Comparison of ENCODE assay signal across 1 cellular context in the genomic region with DNA sequence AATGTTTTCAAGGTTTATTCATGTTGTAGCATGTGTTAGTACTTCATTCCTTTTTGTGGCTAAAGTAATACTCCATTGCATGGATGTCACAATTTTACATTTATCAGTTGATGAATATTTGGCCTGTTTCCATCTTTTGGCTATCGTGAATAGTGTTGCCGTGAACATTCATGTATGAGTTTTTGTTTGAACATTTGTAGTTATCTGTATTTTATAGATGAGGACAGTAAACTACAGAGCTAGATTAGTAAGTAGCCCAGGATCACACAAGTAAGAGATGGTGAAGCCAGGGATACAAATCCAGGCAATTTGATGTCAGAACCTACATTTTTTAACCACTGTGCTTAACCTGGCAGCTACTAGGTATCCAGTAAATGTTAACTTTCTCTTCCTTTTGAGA.
TF ChIP-seq lines count a peak whose summit lies in the region.

No MANE protein-coding gene starts in this region.

TF ChIP-seq in GM12878, 131 proteins besides CTCF, POLR2A, EP300 and RAD21:
- TF ChIP-seq, protein P1, sequence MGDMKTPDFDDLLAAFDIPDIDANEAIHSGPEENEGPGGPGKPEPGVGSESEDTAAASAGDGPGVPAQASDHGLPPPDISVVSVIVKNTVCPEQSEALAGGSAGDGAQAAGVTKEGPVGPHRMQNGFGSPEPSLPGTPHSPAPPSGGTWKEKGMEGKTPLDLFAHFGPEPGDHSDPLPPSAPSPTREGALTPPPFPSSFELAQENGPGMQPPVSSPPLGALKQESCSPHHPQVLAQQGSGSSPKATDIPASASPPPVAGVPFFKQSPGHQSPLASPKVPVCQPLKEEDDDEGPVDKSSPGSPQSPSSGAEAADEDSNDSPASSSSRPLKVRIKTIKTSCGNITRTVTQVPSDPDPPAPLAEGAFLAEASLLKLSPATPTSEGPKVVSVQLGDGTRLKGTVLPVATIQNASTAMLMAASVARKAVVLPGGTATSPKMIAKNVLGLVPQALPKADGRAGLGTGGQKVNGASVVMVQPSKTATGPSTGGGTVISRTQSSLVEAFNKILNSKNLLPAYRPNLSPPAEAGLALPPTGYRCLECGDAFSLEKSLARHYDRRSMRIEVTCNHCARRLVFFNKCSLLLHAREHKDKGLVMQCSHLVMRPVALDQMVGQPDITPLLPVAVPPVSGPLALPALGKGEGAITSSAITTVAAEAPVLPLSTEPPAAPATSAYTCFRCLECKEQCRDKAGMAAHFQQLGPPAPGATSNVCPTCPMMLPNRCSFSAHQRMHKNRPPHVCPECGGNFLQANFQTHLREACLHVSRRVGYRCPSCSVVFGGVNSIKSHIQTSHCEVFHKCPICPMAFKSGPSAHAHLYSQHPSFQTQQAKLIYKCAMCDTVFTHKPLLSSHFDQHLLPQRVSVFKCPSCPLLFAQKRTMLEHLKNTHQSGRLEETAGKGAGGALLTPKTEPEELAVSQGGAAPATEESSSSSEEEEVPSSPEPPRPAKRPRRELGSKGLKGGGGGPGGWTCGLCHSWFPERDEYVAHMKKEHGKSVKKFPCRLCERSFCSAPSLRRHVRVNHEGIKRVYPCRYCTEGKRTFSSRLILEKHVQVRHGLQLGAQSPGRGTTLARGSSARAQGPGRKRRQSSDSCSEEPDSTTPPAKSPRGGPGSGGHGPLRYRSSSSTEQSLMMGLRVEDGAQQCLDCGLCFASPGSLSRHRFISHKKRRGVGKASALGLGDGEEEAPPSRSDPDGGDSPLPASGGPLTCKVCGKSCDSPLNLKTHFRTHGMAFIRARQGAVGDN (IDR thresholded peaks at IDR 0.05), result no peak
- TF ChIP-seq SMAD1 (IDR thresholded peaks at IDR 0.05; ENCODE audit: low read depth, partially characterized antibody) (no peak), CBX3 (IDR thresholded peaks at IDR 0.05; ENCODE audit: borderline replicate concordance, low read depth) (no peak), PML (IDR thresholded peaks at IDR 0.05; ENCODE audit: low read length) (no peak), ZNF622 (IDR thresholded peaks at IDR 0.05) (no peak), ESRRA (IDR thresholded peaks at IDR 0.05; ENCODE audit: low read length) (no peak), YY1 (IDR thresholded peaks at IDR 0.05; ENCODE audit: low read depth, low read length) (no peak), BMI1 (IDR thresholded peaks at IDR 0.05; ENCODE audit: borderline replicate concordance) (no peak), MYC (IDR thresholded peaks at IDR 0.05; ENCODE audit: insufficient read depth, insufficient read length, insufficient replicate concordance, low read length, severe bottlenecking) (no peak), PAX8 (IDR thresholded peaks at IDR 0.05) (no peak), NFXL1 (IDR thresholded peaks at IDR 0.05; ENCODE audit: borderline replicate concordance) (no peak), YBX1 (IDR thresholded peaks at IDR 0.05) (no peak), MEF2A (IDR thresholded peaks at IDR 0.05; ENCODE audit: insufficient read depth, low read depth, low read length) (no peak), NRF1 (conservative IDR thresholded peaks at IDR 0.05; ENCODE audit: low read depth, low read length) (no peak), GATAD2B (conservative IDR thresholded peaks at IDR 0.05; ENCODE audit: low read depth) (no peak)
- TF ChIP-seq, protein P2, sequence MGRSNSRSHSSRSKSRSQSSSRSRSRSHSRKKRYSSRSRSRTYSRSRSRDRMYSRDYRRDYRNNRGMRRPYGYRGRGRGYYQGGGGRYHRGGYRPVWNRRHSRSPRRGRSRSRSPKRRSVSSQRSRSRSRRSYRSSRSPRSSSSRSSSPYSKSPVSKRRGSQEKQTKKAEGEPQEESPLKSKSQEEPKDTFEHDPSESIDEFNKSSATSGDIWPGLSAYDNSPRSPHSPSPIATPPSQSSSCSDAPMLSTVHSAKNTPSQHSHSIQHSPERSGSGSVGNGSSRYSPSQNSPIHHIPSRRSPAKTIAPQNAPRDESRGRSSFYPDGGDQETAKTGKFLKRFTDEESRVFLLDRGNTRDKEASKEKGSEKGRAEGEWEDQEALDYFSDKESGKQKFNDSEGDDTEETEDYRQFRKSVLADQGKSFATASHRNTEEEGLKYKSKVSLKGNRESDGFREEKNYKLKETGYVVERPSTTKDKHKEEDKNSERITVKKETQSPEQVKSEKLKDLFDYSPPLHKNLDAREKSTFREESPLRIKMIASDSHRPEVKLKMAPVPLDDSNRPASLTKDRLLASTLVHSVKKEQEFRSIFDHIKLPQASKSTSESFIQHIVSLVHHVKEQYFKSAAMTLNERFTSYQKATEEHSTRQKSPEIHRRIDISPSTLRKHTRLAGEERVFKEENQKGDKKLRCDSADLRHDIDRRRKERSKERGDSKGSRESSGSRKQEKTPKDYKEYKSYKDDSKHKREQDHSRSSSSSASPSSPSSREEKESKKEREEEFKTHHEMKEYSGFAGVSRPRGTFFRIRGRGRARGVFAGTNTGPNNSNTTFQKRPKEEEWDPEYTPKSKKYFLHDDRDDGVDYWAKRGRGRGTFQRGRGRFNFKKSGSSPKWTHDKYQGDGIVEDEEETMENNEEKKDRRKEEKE (IDR thresholded peaks at IDR 0.05), result no peak
- TF ChIP-seq, protein P3, sequence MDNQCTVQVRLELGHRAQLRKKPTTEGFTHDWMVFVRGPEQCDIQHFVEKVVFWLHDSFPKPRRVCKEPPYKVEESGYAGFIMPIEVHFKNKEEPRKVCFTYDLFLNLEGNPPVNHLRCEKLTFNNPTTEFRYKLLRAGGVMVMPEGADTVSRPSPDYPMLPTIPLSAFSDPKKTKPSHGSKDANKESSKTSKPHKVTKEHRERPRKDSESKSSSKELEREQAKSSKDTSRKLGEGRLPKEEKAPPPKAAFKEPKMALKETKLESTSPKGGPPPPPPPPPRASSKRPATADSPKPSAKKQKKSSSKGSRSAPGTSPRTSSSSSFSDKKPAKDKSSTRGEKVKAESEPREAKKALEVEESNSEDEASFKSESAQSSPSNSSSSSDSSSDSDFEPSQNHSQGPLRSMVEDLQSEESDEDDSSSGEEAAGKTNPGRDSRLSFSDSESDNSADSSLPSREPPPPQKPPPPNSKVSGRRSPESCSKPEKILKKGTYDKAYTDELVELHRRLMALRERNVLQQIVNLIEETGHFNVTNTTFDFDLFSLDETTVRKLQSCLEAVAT (IDR thresholded peaks at IDR 0.05), result no peak
